31 cellular contexts compared by ENCODE assay signal in genomic region chr15:67163180-67163579, GRCh38.
DNase-seq lines count a peak whose midpoint lies in the region; ATAC-seq and TF ChIP-seq lines count a peak whose summit lies in the region.
"Had no signal": no experiment of that assay in that cellular context is flagged by ENCODE, and none has a peak within 500 bp of the region (broad histone marks: within the 10 kb centered on the region; RNA-seq: fewer than 3 reads in every experiment).

No MANE protein-coding gene starts in this region.

- H3K9me3 ChIP-seq in thyroid gland = no peaks in the 10 kb centered on the region
- H3K9me3 ChIP-seq: heart right ventricle, prostate gland had no signal

- DNase-seq in activated CD4-positive, alpha-beta T cell treated with anti-CD3 and anti-CD28 coated beads, Interleukin-2, amount 10 ng/mL, durations not matched to agents 24 days and 14 days = no peak
- no peak for DNase-seq in activated CD4-positive, alpha-beta T cell treated with anti-CD3 and anti-CD28 coated beads for 1 hour
- peak; percentile 22 for DNase-seq in mesenteric fat pad (ENCODE audit: low spot score)
- DNase-seq in thyroid gland = no peak
- DNase-seq in 8988T = no peak
- no peak for DNase-seq in NCI-H1436 (lab: John Stamatoyannopoulos, UW)
- DNase-seq: activated CD4-positive, alpha-beta T cell treated with anti-CD3 and anti-CD28 coated beads for 48 hours; activated gamma-delta T cell treated with Interleukin-2 at 50 U/mL for 16 hours; activated T-cell treated with anti-CD3 and anti-CD28 coated beads, Interleukin-2, amount 50 U/mL, for 1 hour; CD8-positive, alpha-beta T cell; foreskin melanocyte; heart right ventricle; Karpas-422; kidney glomerular epithelial cell; midbrain; naive thymus-derived CD4-positive, alpha-beta T cell; NCI-H1417; NCI-H226; NCI-H526 treated with DMSO at 0.1 percent for 48 hours; SHP77 treated with DMSO at 0.1 percent for 48 hours; stimulated activated CD4-positive, alpha-beta T cell treated with anti-CD3 and anti-CD28 coated beads, Interleukin-4, amount 100 ng/mL, for 1 hour; substantia nigra; T-helper 9 cell had no signal

- peaks cover 45% of the 10 kb centered on the region for H3K36me3 Mint-ChIP-seq in activated CD4-positive, alpha-beta T cell treated with anti-CD3 and anti-CD28 coated beads, Interleukin-2, amount 10 ng/mL, durations not matched to agents 24 days and 14 days (ENCODE audit: low read depth)
- peaks cover 47% of the 10 kb centered on the region for H3K36me3 Mint-ChIP-seq in activated T-helper 17 cell treated with anti-CD3 and anti-CD28 coated beads, Interleukin-2, amount 50 U/mL, for 72 hours (ENCODE audit: low read depth)

- no peak for TF ChIP-seq CTCF in thyroid gland (IDR thresholded peaks at IDR 0.05)

- H3K27ac Mint-ChIP-seq in activated CD4-positive, alpha-beta T cell treated with anti-CD3 and anti-CD28 coated beads, Interleukin-2, amount 10 ng/mL, durations not matched to agents 24 days and 14 days = peak overlapping the region; percentile 54
- H3K27ac Mint-ChIP-seq in activated T-helper 17 cell treated with anti-CD3 and anti-CD28 coated beads, Interleukin-2, amount 50 U/mL, for 72 hours = peak overlapping the region; percentile 50
- H3K27ac Mint-ChIP-seq: CD8-positive, alpha-beta T cell had no signal

- no peak for TF ChIP-seq POLR2A in thyroid gland (IDR thresholded peaks at IDR 0.05)

- peaks cover 5 to 31% of the 10 kb centered on the region in 2 donors for H3K36me3 ChIP-seq in thyroid gland
- H3K36me3 ChIP-seq: prostate gland had no signal

- ATAC-seq in activated T-helper 17 cell treated with anti-CD3 and anti-CD28 coated beads, Interleukin-2, amount 50 U/mL, for 72 hours (replicated peaks) = no peak
- no peak for ATAC-seq in GM21786 (IDR thresholded peaks at IDR 0.05; ENCODE audit: unreplicated experiment)
- ATAC-seq: CD8-positive, alpha-beta T cell; heart right ventricle; HepG2; naive thymus-derived CD4-positive, alpha-beta T cell had no signal

- H3K4me1 Mint-ChIP-seq in activated CD4-positive, alpha-beta T cell treated with anti-CD3 and anti-CD28 coated beads, Interleukin-2, amount 10 ng/mL, durations not matched to agents 24 days and 14 days = peaks cover 25% of the 10 kb centered on the region
- peaks cover 4% of the 10 kb centered on the region for H3K4me1 Mint-ChIP-seq in activated T-helper 17 cell treated with anti-CD3 and anti-CD28 coated beads, Interleukin-2, amount 50 U/mL, for 72 hours

- peaks cover 38 to 47% of the 10 kb centered on the region in 2 donors for H3K4me1 ChIP-seq in thyroid gland

- intact Hi-C loops in activated CD4-positive, alpha-beta T cell treated with anti-CD3 and anti-CD28 coated beads, Interleukin-2, amount 10 ng/mL, durations not matched to agents 24 days and 14 days (cut with micrococcal nuclease) = no loop called here
- intact Hi-C loops in thyroid gland (cut with DNase I) = no loop called here

- no peaks in the 10 kb centered on the region for H3K27me3 Mint-ChIP-seq in activated CD4-positive, alpha-beta T cell treated with anti-CD3 and anti-CD28 coated beads, Interleukin-2, amount 10 ng/mL, durations not matched to agents 24 days and 14 days
- no peaks in the 10 kb centered on the region for H3K27me3 Mint-ChIP-seq in activated T-helper 17 cell treated with anti-CD3 and anti-CD28 coated beads, Interleukin-2, amount 50 U/mL, for 72 hours
- H3K27me3 Mint-ChIP-seq: central memory CD8-positive, alpha-beta T cell; naive thymus-derived CD4-positive, alpha-beta T cell; type B pancreatic cell had no signal

- H3K27me3 ChIP-seq in thyroid gland = no peaks in the 10 kb centered on the region
- H3K27me3 ChIP-seq: heart right ventricle had no signal

- 98 to 100% methylated on average over 6 of the region's 6 CpGs for WGBS in thyroid gland, 2 donors

- H3K9me3 Mint-ChIP-seq in activated CD4-positive, alpha-beta T cell treated with anti-CD3 and anti-CD28 coated beads, Interleukin-2, amount 10 ng/mL, durations not matched to agents 24 days and 14 days = no peaks in the 10 kb centered on the region
- no peaks in the 10 kb centered on the region for H3K9me3 Mint-ChIP-seq in activated T-helper 17 cell treated with anti-CD3 and anti-CD28 coated beads, Interleukin-2, amount 50 U/mL, for 72 hours
- H3K9me3 Mint-ChIP-seq: CD8-positive, alpha-beta T cell; central memory CD8-positive, alpha-beta T cell; naive thymus-derived CD4-positive, alpha-beta T cell had no signal

- H3K27ac ChIP-seq in thyroid gland = peak overlapping the region; percentile 58 to 79 (median 67)
- H3K27ac ChIP-seq: 22Rv1, heart right ventricle, prostate gland, VCaP had no signal

- no peak overlapping the region for H3K4me3 Mint-ChIP-seq in activated CD4-positive, alpha-beta T cell treated with anti-CD3 and anti-CD28 coated beads, Interleukin-2, amount 10 ng/mL, durations not matched to agents 24 days and 14 days
- no peak overlapping the region for H3K4me3 Mint-ChIP-seq in activated T-helper 17 cell treated with anti-CD3 and anti-CD28 coated beads, Interleukin-2, amount 50 U/mL, for 72 hours
- H3K4me3 Mint-ChIP-seq: CD8-positive, alpha-beta T cell; central memory CD8-positive, alpha-beta T cell; naive thymus-derived CD4-positive, alpha-beta T cell; type B pancreatic cell had no signal

- H3K4me3 ChIP-seq in thyroid gland (replicated peaks in 1 of 3) = no peak overlapping the region
- H3K4me3 ChIP-seq: heart right ventricle, prostate gland had no signal
